In genomic region chr19:16319466-16319865, GRCh38 we compare ENCODE assay signal across 16 cellular contexts. TPM values are rescaled to one million over a fixed set of nuclear protein-coding genes. Genes with fewer than 3 reads are reported as not detected.
DNase-seq lines count a peak whose midpoint lies in the region; ATAC-seq and TF ChIP-seq lines count a peak whose summit lies in the region.
"Had no signal": no experiment of that assay in that cellular context is flagged by ENCODE, and none has a peak within 500 bp of the region (broad histone marks: within the 10 kb centered on the region; RNA-seq: fewer than 3 reads in every experiment).

No MANE protein-coding gene starts in this region.

- H3K36me3 ChIP-seq in heart right ventricle: no peaks in the 10 kb centered on the region
- no peaks in the 10 kb centered on the region; the same call in 1 of the 2 replicates for H3K36me3 ChIP-seq in OCI-LY7 (ENCODE audit: insufficient read depth, low read length)
- H3K36me3 ChIP-seq: gastroesophageal sphincter had no signal

- intact Hi-C loops in heart right ventricle (cut with DNase I) (loop anchor here in 2 of 10 donors (5.0 to 10.0 kb wide), 2 partner anchors 65 to 67 kb away; no protein-coding TSS in a partner anchor), Right ventricle myocardium superior (cut with DNase I) (no loop called here), OCI-LY7 (cut with micrococcal nuclease; ENCODE audit: unreplicated experiment) (no loop called here)
- intact Hi-C loops in dendritic cell treated with granulocyte-macrophage colony-stimulating factor and Interleukin-4, amounts not matched to agents 40 ng/mL and 50 ng/mL, for 4 days (cut with micrococcal nuclease): loop anchor here (5.0 kb wide), 1 partner anchor 37 kb away; no protein-coding TSS in a partner anchor

- H3K27me3 Mint-ChIP-seq in dendritic cell treated with granulocyte-macrophage colony-stimulating factor and Interleukin-4, amounts not matched to agents 40 ng/mL and 50 ng/mL, for 4 days: peaks cover 39% of the 10 kb centered on the region
- no peaks in the 10 kb centered on the region for H3K27me3 Mint-ChIP-seq in stimulated activated memory B cell treated with anti-CD40 and anti-IgM and Interleukin-4, amounts not matched to agents 10 μg/mL and 1 μg/mL and 100 μg/mL, for 72 hours

- CTCF ChIA-PET in OCI-LY7 (lab: Charles Lee; ENCODE audit: unreplicated experiment): no interaction called here

- H3K27ac ChIP-seq in heart right ventricle: peak overlapping the region in 9 of 10 donors; percentile 1 to 52 (median 35)
- no peak overlapping the region for H3K27ac ChIP-seq in OCI-LY7 (ENCODE audit: low read depth, low read length, poor library complexity, severe bottlenecking)
- H3K27ac ChIP-seq: parathyroid adenoma had no signal

- H3K79me2 ChIP-seq in OCI-LY7 (ENCODE audit: insufficient read depth, low read depth, low read length): no peaks in the 10 kb centered on the region
- H3K79me2 ChIP-seq: parathyroid adenoma had no signal

- H3K27me3 ChIP-seq in heart right ventricle: no peaks in the 10 kb centered on the region
- H3K27me3 ChIP-seq: gastroesophageal sphincter had no signal

- H3K4me3 Mint-ChIP-seq in dendritic cell treated with granulocyte-macrophage colony-stimulating factor and Interleukin-4, amounts not matched to agents 40 ng/mL and 50 ng/mL, for 4 days: no peak overlapping the region
- H3K4me3 Mint-ChIP-seq in stimulated activated memory B cell treated with anti-CD40 and anti-IgM and Interleukin-4, amounts not matched to agents 10 μg/mL and 1 μg/mL and 100 μg/mL, for 72 hours: no peak overlapping the region
- H3K4me3 Mint-ChIP-seq: activated T-helper 1 cell treated with anti-CD3 and anti-CD28 coated beads, Interleukin-12 subunit alpha, Interleukin-12 subunit beta, Interleukin-2, Interleukin-4 antibody, amounts not matched to agents 30 ng/mL and 10 ng/mL and 1 ng/mL, durations not matched to agents 14 hours and 24 hours and 36 hours had no signal

- POLR2A ChIA-PET in OCI-LY7 (lab: Charles Lee): no interaction called here

- DNase-seq in heart right ventricle (no peak), Right ventricle myocardium superior (no peak), OCI-LY7 (ENCODE audit: low spot score) (peak; percentile 30), hypothalamus (lab: John Stamatoyannopoulos, UW) (no peak)
- DNase-seq: islet precursor cell, mucosa of descending colon, NCI-H345 had no signal

- no peaks in the 10 kb centered on the region for H3K9me3 ChIP-seq in heart right ventricle
- no peaks in the 10 kb centered on the region for H3K9me3 ChIP-seq in OCI-LY7 (ENCODE audit: low read length)
- H3K9me3 ChIP-seq: gastroesophageal sphincter, mucosa of descending colon had no signal

- no peaks in the 10 kb centered on the region for H3K36me3 Mint-ChIP-seq in dendritic cell treated with granulocyte-macrophage colony-stimulating factor and Interleukin-4, amounts not matched to agents 40 ng/mL and 50 ng/mL, for 4 days (ENCODE audit: low read depth)
- H3K36me3 Mint-ChIP-seq in stimulated activated memory B cell treated with anti-CD40 and anti-IgM and Interleukin-4, amounts not matched to agents 10 μg/mL and 1 μg/mL and 100 μg/mL, for 72 hours: peaks cover 5% of the 10 kb centered on the region

- H3K4me2 ChIP-seq in OCI-LY7 (ENCODE audit: low read length): peak overlapping the region; percentile 49

- 63 to 77% methylated on average over 8 of the region's 8 CpGs for WGBS in heart right ventricle, 2 donors

- no peaks in the 10 kb centered on the region for H3K9me3 Mint-ChIP-seq in dendritic cell treated with granulocyte-macrophage colony-stimulating factor and Interleukin-4, amounts not matched to agents 40 ng/mL and 50 ng/mL, for 4 days
- peaks cover 2% of the 10 kb centered on the region for H3K9me3 Mint-ChIP-seq in stimulated activated memory B cell treated with anti-CD40 and anti-IgM and Interleukin-4, amounts not matched to agents 10 μg/mL and 1 μg/mL and 100 μg/mL, for 72 hours
- H3K9me3 Mint-ChIP-seq: activated T-helper 1 cell treated with anti-CD3 and anti-CD28 coated beads, Interleukin-12 subunit alpha, Interleukin-12 subunit beta, Interleukin-2, Interleukin-4 antibody, amounts not matched to agents 30 ng/mL and 10 ng/mL and 1 ng/mL, durations not matched to agents 14 hours and 24 hours and 36 hours had no signal

- no peak overlapping the region for H2AFZ ChIP-seq in OCI-LY7 (ENCODE audit: low read length)
- H2AFZ ChIP-seq: parathyroid adenoma had no signal

- H3K4me3 ChIP-seq in heart right ventricle (no peak overlapping the region), OCI-LY7 (ENCODE audit: low read depth, low read length, poor library complexity, severe bottlenecking) (no peak overlapping the region)
- H3K4me3 ChIP-seq: gastroesophageal sphincter, GM12878, mucosa of descending colon had no signal

- BruUV-seq in OCI-LY7 (replicated peaks; lab: Mats Ljungman, UMichigan): no TSS peak

- no peak for TF ChIP-seq CTCF in heart right ventricle (IDR thresholded peaks at IDR 0.05)
- TF ChIP-seq CTCF in OCI-LY7 (conservative IDR thresholded peaks at IDR 0.05; ENCODE audit: low read length): no peak

- no peaks in the 10 kb centered on the region for H4K20me1 ChIP-seq in OCI-LY7 (ENCODE audit: insufficient read depth, low read length)

- peak overlapping the region; percentile 55 for H3K27ac Mint-ChIP-seq in dendritic cell treated with granulocyte-macrophage colony-stimulating factor and Interleukin-4, amounts not matched to agents 40 ng/mL and 50 ng/mL, for 4 days
- peak overlapping the region; percentile 51 for H3K27ac Mint-ChIP-seq in stimulated activated memory B cell treated with anti-CD40 and anti-IgM and Interleukin-4, amounts not matched to agents 10 μg/mL and 1 μg/mL and 100 μg/mL, for 72 hours
- H3K27ac Mint-ChIP-seq: activated T-helper 1 cell treated with anti-CD3 and anti-CD28 coated beads, Interleukin-12 subunit alpha, Interleukin-12 subunit beta, Interleukin-2, Interleukin-4 antibody, amounts not matched to agents 30 ng/mL and 10 ng/mL and 1 ng/mL, durations not matched to agents 14 hours and 24 hours and 36 hours had no signal

- H3K9me2 ChIP-seq in OCI-LY7 (ENCODE audit: insufficient read depth, low read length): no peaks in the 10 kb centered on the region

- peaks cover 51% of the 10 kb centered on the region for H3K4me1 Mint-ChIP-seq in dendritic cell treated with granulocyte-macrophage colony-stimulating factor and Interleukin-4, amounts not matched to agents 40 ng/mL and 50 ng/mL, for 4 days (ENCODE audit: low read depth)
- H3K4me1 Mint-ChIP-seq in stimulated activated memory B cell treated with anti-CD40 and anti-IgM and Interleukin-4, amounts not matched to agents 10 μg/mL and 1 μg/mL and 100 μg/mL, for 72 hours: peaks cover 52% of the 10 kb centered on the region

- ATAC-seq in heart right ventricle (no peak), Right ventricle myocardium superior (ENCODE audit: poor library complexity) (no peak), HG03175 (IDR thresholded peaks at IDR 0.05; ENCODE audit: unreplicated experiment) (no peak), GM19463 (IDR thresholded peaks at IDR 0.05; ENCODE audit: unreplicated experiment) (no peak)
- ATAC-seq in stimulated activated memory B cell treated with anti-CD40 and anti-IgM and Interleukin-4, amounts not matched to agents 10 μg/mL and 1 μg/mL and 100 μg/mL, for 72 hours: no peak
- ATAC-seq: gastroesophageal sphincter, GM12878, HepG2, mucosa of descending colon had no signal

- H3K4me1 ChIP-seq in heart right ventricle: peaks cover 7 to 61% (median 40%) of the 10 kb centered on the region in 9 donors
- H3K4me1 ChIP-seq in OCI-LY7 (ENCODE audit: insufficient read depth, low read length, poor library complexity, severe bottlenecking): peaks cover 53% of the 10 kb centered on the region

RNA-seq across cellular contexts. Expression of gene KLF2, which starts 5.2 kb away (rescaled TPM):
- total RNA-seq in heart right ventricle (10 to 100 TPM; 25.5 to 76.2 (median 50.4) TPM), Right ventricle myocardium superior (67.6 TPM), OCI-LY7 (2022) (6.2 and 8.2 TPM in 2 replicates)
- 10 to 100 TPM; 22.4 to 73.5 TPM for polyA plus RNA-seq in heart right ventricle
- total RNA-seq in OCI-LY7 (2014; rRNA removed; shearing (Covaris generic)): 4.5 and 8.6 TPM in 2 replicates
- total RNA-seq: HepG2 had no signal
- polyA plus RNA-seq: HepG2 had no signal
